In the genomic region with DNA sequence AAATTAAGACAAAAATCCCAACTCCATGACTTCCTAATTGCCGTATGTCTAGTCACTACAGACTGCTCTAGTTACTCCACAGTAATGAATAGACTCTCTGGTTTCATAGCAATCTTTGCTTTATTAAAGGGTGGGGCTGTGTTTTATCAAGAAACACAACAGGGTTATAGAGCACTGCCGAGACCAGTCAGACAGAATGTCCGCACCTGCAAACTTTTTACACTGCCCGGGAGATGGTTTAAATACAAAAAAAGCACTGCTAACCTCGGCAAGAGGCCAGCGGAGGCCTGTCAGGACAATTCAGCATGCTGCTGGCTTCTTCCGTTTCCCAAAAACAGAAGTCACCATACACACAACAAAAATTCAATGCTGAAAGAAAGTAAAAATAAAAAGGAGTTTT, we compare ENCODE assay signal across 1 cellular context.
TF ChIP-seq lines count a peak whose summit lies in the region.

No MANE protein-coding gene starts in this region.

TF ChIP-seq in GM23338, 12 proteins besides CTCF, POLR2A, EP300 and RAD21 (continued from another document):
- TF ChIP-seq, protein P1, sequence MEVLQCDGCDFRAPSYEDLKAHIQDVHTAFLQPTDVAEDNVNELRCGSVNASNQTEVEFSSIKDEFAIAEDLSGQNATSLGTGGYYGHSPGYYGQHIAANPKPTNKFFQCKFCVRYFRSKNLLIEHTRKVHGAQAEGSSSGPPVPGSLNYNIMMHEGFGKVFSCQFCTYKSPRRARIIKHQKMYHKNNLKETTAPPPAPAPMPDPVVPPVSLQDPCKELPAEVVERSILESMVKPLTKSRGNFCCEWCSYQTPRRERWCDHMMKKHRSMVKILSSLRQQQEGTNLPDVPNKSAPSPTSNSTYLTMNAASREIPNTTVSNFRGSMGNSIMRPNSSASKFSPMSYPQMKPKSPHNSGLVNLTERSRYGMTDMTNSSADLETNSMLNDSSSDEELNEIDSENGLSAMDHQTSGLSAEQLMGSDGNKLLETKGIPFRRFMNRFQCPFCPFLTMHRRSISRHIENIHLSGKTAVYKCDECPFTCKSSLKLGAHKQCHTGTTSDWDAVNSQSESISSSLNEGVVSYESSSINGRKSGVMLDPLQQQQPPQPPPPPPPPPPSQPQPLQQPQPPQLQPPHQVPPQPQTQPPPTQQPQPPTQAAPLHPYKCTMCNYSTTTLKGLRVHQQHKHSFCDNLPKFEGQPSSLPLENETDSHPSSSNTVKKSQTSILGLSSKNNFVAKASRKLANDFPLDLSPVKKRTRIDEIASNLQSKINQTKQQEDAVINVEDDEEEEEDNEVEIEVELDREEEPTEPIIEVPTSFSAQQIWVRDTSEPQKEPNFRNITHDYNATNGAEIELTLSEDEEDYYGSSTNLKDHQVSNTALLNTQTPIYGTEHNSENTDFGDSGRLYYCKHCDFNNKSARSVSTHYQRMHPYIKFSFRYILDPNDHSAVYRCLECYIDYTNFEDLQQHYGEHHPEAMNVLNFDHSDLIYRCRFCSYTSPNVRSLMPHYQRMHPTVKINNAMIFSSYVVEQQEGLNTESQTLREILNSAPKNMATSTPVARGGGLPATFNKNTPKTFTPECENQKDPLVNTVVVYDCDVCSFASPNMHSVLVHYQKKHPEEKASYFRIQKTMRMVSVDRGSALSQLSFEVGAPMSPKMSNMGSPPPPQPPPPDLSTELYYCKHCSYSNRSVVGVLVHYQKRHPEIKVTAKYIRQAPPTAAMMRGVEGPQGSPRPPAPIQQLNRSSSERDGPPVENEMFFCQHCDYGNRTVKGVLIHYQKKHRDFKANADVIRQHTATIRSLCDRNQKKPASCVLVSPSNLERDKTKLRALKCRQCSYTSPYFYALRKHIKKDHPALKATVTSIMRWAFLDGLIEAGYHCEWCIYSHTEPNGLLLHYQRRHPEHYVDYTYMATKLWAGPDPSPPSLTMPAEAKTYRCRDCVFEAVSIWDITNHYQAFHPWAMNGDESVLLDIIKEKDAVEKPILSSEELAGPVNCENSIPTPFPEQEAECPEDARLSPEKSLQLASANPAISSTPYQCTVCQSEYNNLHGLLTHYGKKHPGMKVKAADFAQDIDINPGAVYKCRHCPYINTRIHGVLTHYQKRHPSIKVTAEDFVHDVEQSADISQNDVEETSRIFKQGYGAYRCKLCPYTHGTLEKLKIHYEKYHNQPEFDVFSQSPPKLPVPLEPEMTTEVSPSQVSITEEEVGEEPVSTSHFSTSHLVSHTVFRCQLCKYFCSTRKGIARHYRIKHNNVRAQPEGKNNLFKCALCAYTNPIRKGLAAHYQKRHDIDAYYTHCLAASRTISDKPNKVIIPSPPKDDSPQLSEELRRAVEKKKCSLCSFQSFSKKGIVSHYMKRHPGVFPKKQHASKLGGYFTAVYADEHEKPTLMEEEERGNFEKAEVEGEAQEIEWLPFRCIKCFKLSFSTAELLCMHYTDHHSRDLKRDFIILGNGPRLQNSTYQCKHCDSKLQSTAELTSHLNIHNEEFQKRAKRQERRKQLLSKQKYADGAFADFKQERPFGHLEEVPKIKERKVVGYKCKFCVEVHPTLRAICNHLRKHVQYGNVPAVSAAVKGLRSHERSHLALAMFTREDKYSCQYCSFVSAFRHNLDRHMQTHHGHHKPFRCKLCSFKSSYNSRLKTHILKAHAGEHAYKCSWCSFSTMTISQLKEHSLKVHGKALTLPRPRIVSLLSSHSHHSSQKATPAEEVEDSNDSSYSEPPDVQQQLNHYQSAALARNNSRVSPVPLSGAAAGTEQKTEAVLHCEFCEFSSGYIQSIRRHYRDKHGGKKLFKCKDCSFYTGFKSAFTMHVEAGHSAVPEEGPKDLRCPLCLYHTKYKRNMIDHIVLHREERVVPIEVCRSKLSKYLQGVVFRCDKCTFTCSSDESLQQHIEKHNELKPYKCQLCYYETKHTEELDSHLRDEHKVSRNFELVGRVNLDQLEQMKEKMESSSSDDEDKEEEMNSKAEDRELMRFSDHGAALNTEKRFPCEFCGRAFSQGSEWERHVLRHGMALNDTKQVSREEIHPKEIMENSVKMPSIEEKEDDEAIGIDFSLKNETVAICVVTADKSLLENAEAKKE (CRISPR knock-in tag; IDR thresholded peaks at IDR 0.05): no peak
- no peak for TF ChIP-seq EZH2 (IDR thresholded peaks at IDR 0.05; ENCODE audit: low read depth, unreplicated experiment)
- TF ChIP-seq, protein P2, sequence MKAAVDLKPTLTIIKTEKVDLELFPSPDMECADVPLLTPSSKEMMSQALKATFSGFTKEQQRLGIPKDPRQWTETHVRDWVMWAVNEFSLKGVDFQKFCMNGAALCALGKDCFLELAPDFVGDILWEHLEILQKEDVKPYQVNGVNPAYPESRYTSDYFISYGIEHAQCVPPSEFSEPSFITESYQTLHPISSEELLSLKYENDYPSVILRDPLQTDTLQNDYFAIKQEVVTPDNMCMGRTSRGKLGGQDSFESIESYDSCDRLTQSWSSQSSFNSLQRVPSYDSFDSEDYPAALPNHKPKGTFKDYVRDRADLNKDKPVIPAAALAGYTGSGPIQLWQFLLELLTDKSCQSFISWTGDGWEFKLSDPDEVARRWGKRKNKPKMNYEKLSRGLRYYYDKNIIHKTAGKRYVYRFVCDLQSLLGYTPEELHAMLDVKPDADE (IDR thresholded peaks at IDR 0.05): no peak
- no peak for TF ChIP-seq ZNF331 (CRISPR knock-in tag; IDR thresholded peaks at IDR 0.05; ENCODE audit: low read depth)
